Comparison of ENCODE assay signal across 1 cellular context in genomic region chr6:52419809-52420667, GRCh38.
TF ChIP-seq lines count a peak whose summit lies in the region.

TSS of gene EFHC1 (plus strand) at chr6:52420342. CDS start at chr6:52420411, 69 bp downstream.

TF ChIP-seq in K562, 482 proteins besides CTCF, POLR2A, EP300 and RAD21 (continued from another document):
- TF ChIP-seq ZNF449 (CRISPR knock-in tag; IDR thresholded peaks at IDR 0.05) (no peak), RHOXF2B (CRISPR knock-in tag; conservative IDR thresholded peaks at IDR 0.05) (no peak), ZNF282 (CRISPR knock-in tag; IDR thresholded peaks at IDR 0.05) (no peak), ETV5 (CRISPR knock-in tag; IDR thresholded peaks at IDR 0.05; ENCODE audit: low read depth) (peak; percentile 94), TARDBP (IDR thresholded peaks at IDR 0.05) (no peak), HMBOX1 (IDR thresholded peaks at IDR 0.05) (0 out of 2 replicates have a peak, but pooled peaks have one; percentile 33), ZNF79 (CRISPR knock-in tag; IDR thresholded peaks at IDR 0.05; ENCODE audit: low read depth) (no peak), ZNF124 (CRISPR knock-in tag; IDR thresholded peaks at IDR 0.05) (no peak), MLX (CRISPR knock-in tag; conservative IDR thresholded peaks at IDR 0.05) (no peak), SNRNP70 (optimal IDR thresholded peaks at IDR 0.05; ENCODE audit: low read depth, low read length) (no peak), MITF (IDR thresholded peaks at IDR 0.05) (0 out of 2 replicates have a peak, but pooled peaks have one; percentile 34), HDAC1 (IDR thresholded peaks at IDR 0.05) (peak in 1 of 2 experiments; percentile 86; a peak in 2 of 4 replicates), E2F1 (CRISPR knock-in tag; IDR thresholded peaks at IDR 0.05) (0 out of 2 replicates have a peak, but pooled peaks have one; percentile 69), U2AF1 (optimal IDR thresholded peaks at IDR 0.05; ENCODE audit: low read depth, low read length) (no peak), BRD9 (IDR thresholded peaks at IDR 0.05; ENCODE audit: low read depth, partially characterized antibody) (peak; percentile 65), ZNF444 (CRISPR knock-in tag; IDR thresholded peaks at IDR 0.05) (no peak), RBM14 (IDR thresholded peaks at IDR 0.05; ENCODE audit: borderline replicate concordance, insufficient read depth, low read depth, low read length) (no peak), L3MBTL2 (IDR thresholded peaks at IDR 0.05) (peak; percentile 48), KDM4B (IDR thresholded peaks at IDR 0.05; ENCODE audit: borderline replicate concordance in 2 of 2, low read depth in 1 of 2) (0 out of 4 replicates have a peak, but pooled peaks of 1 of the 2 experiments have one; percentile 34), MEF2D (tag; conservative IDR thresholded peaks at IDR 0.05; ENCODE audit: low read depth) (no peak), HOXB6 (CRISPR knock-in tag; IDR thresholded peaks at IDR 0.05; ENCODE audit: borderline replicate concordance) (no peak)
